ENCODE assay signal across 13 cellular contexts in the genomic region with DNA sequence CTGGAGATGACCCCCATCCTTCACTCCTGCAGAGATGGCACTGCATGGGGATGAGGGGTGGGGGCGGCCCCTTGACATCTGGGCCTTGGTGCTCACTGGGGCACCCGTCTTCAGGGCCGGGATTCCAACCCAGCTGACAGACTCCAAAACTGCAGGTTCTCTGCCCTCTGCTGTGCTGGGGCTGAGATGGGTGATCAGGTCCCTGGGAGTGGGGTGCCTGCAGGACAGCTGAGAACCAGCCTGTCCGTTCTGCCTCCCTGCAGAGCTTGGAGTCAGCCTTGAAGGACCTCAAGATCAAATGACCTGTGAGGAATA. TPM values are rescaled to one million over a fixed set of nuclear protein-coding genes. Genes with fewer than 3 reads are reported as not detected.
DNase-seq lines count a peak whose midpoint lies in the region; ATAC-seq and TF ChIP-seq lines count a peak whose summit lies in the region.
"Had no signal": no experiment of that assay in that cellular context is flagged by ENCODE, and none has a peak within 500 bp of the region (broad histone marks: within the 10 kb centered on the region; RNA-seq: fewer than 3 reads in every experiment).

No MANE protein-coding gene starts in this region.

- H3K4me1 Mint-ChIP-seq in T-helper 2 cell treated with Interferon-gamma antibody and Interleukin-4, amounts not matched to agents 5 μg/mL and 100 μg/mL, for 36 hours (ENCODE audit: low read depth): peaks cover 12% of the 10 kb centered on the region
- H3K4me1 Mint-ChIP-seq in central memory CD8-positive, alpha-beta T cell: peaks cover 40% of the 10 kb centered on the region
- peaks cover 10% of the 10 kb centered on the region for H3K4me1 Mint-ChIP-seq in neural progenitor cell

- H3K27ac ChIP-seq in HEK293 (ENCODE audit: extremely low read depth, low read depth, low read length): no peak overlapping the region
- H3K27ac ChIP-seq in neural progenitor cell: no peak overlapping the region
- H3K27ac ChIP-seq: A549 had no signal

- TF ChIP-seq CTCF in HEK293 (tag by site-specific recombination; IDR thresholded peaks at IDR 0.05) (no peak), neural progenitor cell (IDR thresholded peaks at IDR 0.05) (no peak)

- POLR2A ChIA-PET in HEK293 (lab: Yijun Ruan, JAX): interaction anchor here (1.4 to 1.8 kb wide), 3 partner anchors 11 to 19 kb away, joined by 3 to 4 read pairs (median 4); partner anchors contain the start of gene BUD31

- no peak for DNase-seq in T-helper 2 cell treated with Interferon-gamma antibody and Interleukin-4, amounts not matched to agents 5 μg/mL and 100 μg/mL, for 36 hours (ENCODE audit: low spot score)
- DNase-seq in T-helper 2 cell (no peak), neural progenitor cell (ENCODE audit: low spot score) (no peak)
- DNase-seq in central memory CD8-positive, alpha-beta T cell (ENCODE audit: low spot score in 2 of 2): no peak
- DNase-seq: activated CD4-positive, alpha-beta T cell treated with anti-CD3 and anti-CD28 coated beads for 1 hour; activated T-cell treated with anti-CD3 and anti-CD28 coated beads, Interleukin-2, amount 50 U/mL, for 4 hours; hippocampal formation; stimulated activated CD4-positive, alpha-beta T cell treated with anti-CD3 and anti-CD28 coated beads, Interleukin-15, amount 100 ng/mL, for 24 hours had no signal

- H3K27me3 Mint-ChIP-seq in T-helper 2 cell treated with Interferon-gamma antibody and Interleukin-4, amounts not matched to agents 5 μg/mL and 100 μg/mL, for 36 hours (ENCODE audit: low read depth): no peaks in the 10 kb centered on the region
- H3K27me3 Mint-ChIP-seq in central memory CD8-positive, alpha-beta T cell: no peaks in the 10 kb centered on the region
- peaks cover 8% of the 10 kb centered on the region for H3K27me3 Mint-ChIP-seq in neural progenitor cell (ENCODE audit: insufficient read depth, low read depth)

- H3K9me3 ChIP-seq in HEK293 (ENCODE audit: control insufficient read depth, insufficient read depth, low read depth, low read length) (no peaks in the 10 kb centered on the region), neural progenitor cell (ENCODE audit: low read depth) (no peaks in the 10 kb centered on the region)
- H3K9me3 ChIP-seq: A549 had no signal

- H2AFZ ChIP-seq in neural progenitor cell (replicated peaks): no peak overlapping the region

- peaks cover 53% of the 10 kb centered on the region for H3F3A ChIP-seq in neural progenitor cell (ENCODE audit: low read depth)

- peaks cover 28% of the 10 kb centered on the region for H4K20me1 ChIP-seq in neural progenitor cell (ENCODE audit: low read depth)

- H3K4me2 ChIP-seq in neural progenitor cell: peak overlapping the region; percentile 77
- H3K4me2 ChIP-seq: A549 had no signal

- CTCF ChIA-PET in HEK293 (lab: Yijun Ruan, JAX): interaction anchor here (1.0 kb wide), 1 partner anchor 12 kb away, joined by 3 read pairs; no protein-coding TSS in a partner anchor

- peak overlapping the region; percentile 15 for H3K27ac Mint-ChIP-seq in T-helper 2 cell treated with Interferon-gamma antibody and Interleukin-4, amounts not matched to agents 5 μg/mL and 100 μg/mL, for 36 hours
- peak overlapping the region; percentile 67 for H3K27ac Mint-ChIP-seq in central memory CD8-positive, alpha-beta T cell (ENCODE audit: low read depth)
- H3K27ac Mint-ChIP-seq in neural progenitor cell: no peak overlapping the region

- H3K4me3 ChIP-seq in HEK293 (ENCODE audit: low read depth, low read length) (no peak overlapping the region), neural progenitor cell (no peak overlapping the region)
- H3K4me3 ChIP-seq: A549 had no signal

- no peak overlapping the region for H3K9ac ChIP-seq in neural progenitor cell

- H3K4me1 ChIP-seq in HEK293 (ENCODE audit: control insufficient read depth, insufficient read depth, low read length) (no peaks in the 10 kb centered on the region), neural progenitor cell (peaks cover 8% of the 10 kb centered on the region)
- H3K4me1 ChIP-seq: A549 had no signal

- H3K79me2 ChIP-seq in neural progenitor cell (ENCODE audit: low read depth): no peaks in the 10 kb centered on the region

- H3K36me3 ChIP-seq in HEK293 (ENCODE audit: control insufficient read depth in 2 of 2, insufficient read depth in 1 of 2, low read length in 2 of 2): peaks cover 32 to 80% of the 10 kb centered on the region in 2 experiments
- no peaks in the 10 kb centered on the region for H3K36me3 ChIP-seq in neural progenitor cell

- no peaks in the 10 kb centered on the region for H3K27me3 ChIP-seq in neural progenitor cell

- no peak overlapping the region for H3K4me3 Mint-ChIP-seq in T-helper 2 cell treated with Interferon-gamma antibody and Interleukin-4, amounts not matched to agents 5 μg/mL and 100 μg/mL, for 36 hours
- H3K4me3 Mint-ChIP-seq in central memory CD8-positive, alpha-beta T cell: peak overlapping the region; percentile 68
- peak overlapping the region; percentile 30 for H3K4me3 Mint-ChIP-seq in neural progenitor cell
- H3K4me3 Mint-ChIP-seq: activated T-cell treated with anti-CD3 and anti-CD28 coated beads, Interleukin-2, amount 50 U/mL, for 4 hours had no signal

- no peaks in the 10 kb centered on the region for H3K9me3 Mint-ChIP-seq in T-helper 2 cell treated with Interferon-gamma antibody and Interleukin-4, amounts not matched to agents 5 μg/mL and 100 μg/mL, for 36 hours
- no peaks in the 10 kb centered on the region for H3K9me3 Mint-ChIP-seq in central memory CD8-positive, alpha-beta T cell
- no peaks in the 10 kb centered on the region for H3K9me3 Mint-ChIP-seq in neural progenitor cell
- H3K9me3 Mint-ChIP-seq: activated T-cell treated with anti-CD3 and anti-CD28 coated beads, Interleukin-2, amount 50 U/mL, for 4 hours had no signal

- peaks cover 69% of the 10 kb centered on the region for H3K36me3 Mint-ChIP-seq in T-helper 2 cell treated with Interferon-gamma antibody and Interleukin-4, amounts not matched to agents 5 μg/mL and 100 μg/mL, for 36 hours (ENCODE audit: low read depth)
- peaks cover 73% of the 10 kb centered on the region for H3K36me3 Mint-ChIP-seq in central memory CD8-positive, alpha-beta T cell (ENCODE audit: insufficient read depth)
- H3K36me3 Mint-ChIP-seq in neural progenitor cell: peaks cover 16% of the 10 kb centered on the region

- ATAC-seq in central memory CD8-positive, alpha-beta T cell (replicated peaks; ENCODE audit: extremely low read depth, poor library complexity, severe bottlenecking): no peak
- no peak for ATAC-seq in HG03432 (IDR thresholded peaks at IDR 0.05; ENCODE audit: unreplicated experiment)
- ATAC-seq in HG03045 (IDR thresholded peaks at IDR 0.05; ENCODE audit: unreplicated experiment): no peak
- ATAC-seq in HG02763 (IDR thresholded peaks at IDR 0.05; ENCODE audit: unreplicated experiment): no peak
- ATAC-seq: A549; activated T-cell treated with anti-CD3 and anti-CD28 coated beads, Interleukin-2, amount 50 U/mL, for 4 hours had no signal

TF ChIP-seq in HEK293, 187 proteins besides CTCF, POLR2A, EP300 and RAD21:
- no peak for TF ChIP-seq ZBTB48 (tag by site-specific recombination; IDR thresholded peaks at IDR 0.05)
- 0 out of 2 replicates have a peak, but pooled peaks have one; percentile 20 for TF ChIP-seq ZNF600 (tag by site-specific recombination; IDR thresholded peaks at IDR 0.05)

RNA-seq across cellular contexts. Expression of gene PDAP1, which starts 14.3 kb away (rescaled TPM):
- total RNA-seq in neural progenitor cell (ENCODE audit: low replicate concordance): 136 and 170 TPM in 2 replicates

RNA-seq across cellular contexts. Expression of gene BUD31, which starts 14.6 kb away (rescaled TPM):
- 59.7 and 98.2 TPM in 2 replicates for total RNA-seq in neural progenitor cell (ENCODE audit: low replicate concordance)

RNA-seq across cellular contexts. Expression of gene ARPC1B, which starts 19.6 kb away (rescaled TPM):
- 23.6 and 50.5 TPM in 2 replicates for total RNA-seq in neural progenitor cell (ENCODE audit: low replicate concordance)

RNA-seq across cellular contexts. Expression of gene PTCD1, which starts 44.5 kb away (rescaled TPM):
- total RNA-seq in neural progenitor cell (ENCODE audit: low replicate concordance): 8.3 and 10.5 TPM in 2 replicates

RNA-seq across cellular contexts. Expression of gene CPSF4, which starts 44.6 kb away (rescaled TPM):
- total RNA-seq in neural progenitor cell (ENCODE audit: low replicate concordance): 72.1 and 120 TPM in 2 replicates
